In genomic region chr7:32472015-32472414, GRCh38 we compare ENCODE assay signal across 28 cellular contexts.
"Had no signal": no experiment of that assay in that cellular context is flagged by ENCODE, and none has a peak within 500 bp of the region (broad histone marks: within the 10 kb centered on the region; RNA-seq: fewer than 3 reads in every experiment).

No MANE protein-coding gene starts in this region.

- H3K36me3 ChIP-seq: adrenal gland, SJSA1 had no signal

- FAIRE-seq: TTC549 had no signal

- ATAC-seq: activated CD8-positive, alpha-beta T cell treated with anti-CD3 and anti-CD28 coated beads, Interleukin-2, amount 10 ng/mL, durations not matched to agents 7 days and 5 days; activated naive CD4-positive, alpha-beta T cell treated with anti-CD3 and anti-CD28 coated beads, Interleukin-2, amount 50 U/mL, for 72 hours; Panc1 had no signal

- H3K4me3 ChIP-seq: adrenal gland, SJSA1 had no signal

- H3K4me1 ChIP-seq: adrenal gland, SJSA1 had no signal

- H3K27me3 ChIP-seq: adrenal gland, SJSA1 had no signal

- H3K27ac ChIP-seq: adrenal gland, KMS-11, SJSA1 had no signal

- DNase-seq: activated CD4-positive, alpha-beta T cell treated with anti-CD3 and anti-CD28 coated beads, Interleukin-2, amount 10 ng/mL, durations not matched to agents 7 days and 5 days; activated CD4-positive, alpha-beta T cell treated with anti-CD3 and anti-CD28 coated beads, Interleukin-2, amount 50 U/mL, for 48 hours; activated CD8-positive, alpha-beta T cell treated with anti-CD3 and anti-CD28 coated beads, Interleukin-2, amount 10 ng/mL, durations not matched to agents 7 days and 5 days; activated gamma-delta T cell treated with Interleukin-2 at 50 U/mL for 16 hours; activated naive CD4-positive, alpha-beta T cell treated with anti-CD3 and anti-CD28 coated beads for 36 hours; activated T-cell treated with anti-CD3 and anti-CD28 coated beads, Interleukin-2, amount 50 U/mL, for 24 hours; adrenal gland; anterior cingulate cortex; central memory CD4-positive, alpha-beta T cell; MM.1S; MV-4-11; NCI-H1092; NCI-H1436 treated with DMSO at 0.1 percent for 48 hours; NCI-H1694 treated with DMSO at 0.1 percent for 48 hours; NCI-H2029 treated with DMSO at 0.1 percent for 48 hours; NCI-H2107; NCI-H2171; NCI-H510A; NCI-H526 treated with DMSO at 0.1 percent for 48 hours; NCI-H774; RPMI8226; SHP77 treated with DMSO at 0.1 percent for 48 hours; SK-N-SH had no signal
